In genomic region chr6:13614926-13615801, GRCh38 we compare ENCODE assay signal across 1 cellular context.
A peak's percentile ranks its signal among the peaks of the same experiment; 100 is the strongest.
TF ChIP-seq lines count a peak whose summit lies in the region.

Gene NOL7, plus strand, starts transcription at chr6:13615335. Its CDS starts 24 bp downstream, at chr6:13615359.

TF ChIP-seq in WTC11, 78 proteins besides CTCF, POLR2A, EP300 and RAD21 (continued from another document):
- TF ChIP-seq E2F4 (CRISPR knock-in tag; IDR thresholded peaks at IDR 0.05; ENCODE audit: borderline replicate concordance, low read depth) (no peak), USF2 (CRISPR knock-in tag; IDR thresholded peaks at IDR 0.05) (peak; percentile 87), NFYB (CRISPR knock-in tag; conservative IDR thresholded peaks at IDR 0.05; ENCODE audit: low read depth) (no peak), SOX15 (CRISPR knock-in tag; IDR thresholded peaks at IDR 0.05) (no peak), MLX (CRISPR knock-in tag; IDR thresholded peaks at IDR 0.05) (no peak), ZSCAN18 (CRISPR knock-in tag; IDR thresholded peaks at IDR 0.05) (no peak), CREM (CRISPR knock-in tag; IDR thresholded peaks at IDR 0.05) (peak; percentile 83; the same call in 1 of the 2 replicates), GRHL2 (CRISPR knock-in tag; IDR thresholded peaks at IDR 0.05; ENCODE audit: insufficient replicate concordance, severe bottlenecking) (no peak), ZNF219 (CRISPR knock-in tag; IDR thresholded peaks at IDR 0.05; ENCODE audit: borderline replicate concordance) (0 out of 2 replicates have a peak, but pooled peaks have one; percentile 20), CREB1 (CRISPR knock-in tag; IDR thresholded peaks at IDR 0.05) (peak; percentile 41; the same call in 1 of the 2 replicates), PRDM15 (CRISPR knock-in tag; IDR thresholded peaks at IDR 0.05) (no peak), ZNF532 (CRISPR knock-in tag; IDR thresholded peaks at IDR 0.05; ENCODE audit: borderline replicate concordance) (no peak), ZNF425 (CRISPR knock-in tag; conservative IDR thresholded peaks at IDR 0.05) (no peak), CDX4 (CRISPR knock-in tag; IDR thresholded peaks at IDR 0.05; ENCODE audit: borderline replicate concordance) (no peak), IRF2 (CRISPR knock-in tag; IDR thresholded peaks at IDR 0.05; ENCODE audit: borderline replicate concordance, low read depth) (no peak), ZNF317 (CRISPR knock-in tag; IDR thresholded peaks at IDR 0.05; ENCODE audit: borderline replicate concordance, low read depth) (no peak), ZBTB21 (CRISPR knock-in tag; IDR thresholded peaks at IDR 0.05; ENCODE audit: borderline replicate concordance) (no peak; the same call in 1 of the 2 replicates), FOXP1 (CRISPR knock-in tag; IDR thresholded peaks at IDR 0.05; ENCODE audit: borderline replicate concordance) (peak; percentile 92; the same call in 1 of the 2 replicates), EMX1 (CRISPR knock-in tag; IDR thresholded peaks at IDR 0.05) (no peak; the same call in 1 of the 2 replicates), ATF3 (CRISPR knock-in tag; conservative IDR thresholded peaks at IDR 0.05) (0 out of 2 replicates have a peak, but pooled peaks have one; percentile 36), ZNF232 (CRISPR knock-in tag; IDR thresholded peaks at IDR 0.05) (peak; percentile 73), ARID4B (CRISPR knock-in tag; IDR thresholded peaks at IDR 0.05; ENCODE audit: borderline replicate concordance) (peak; percentile 98; the same call in 1 of the 2 replicates), ELF4 (CRISPR knock-in tag; IDR thresholded peaks at IDR 0.05; ENCODE audit: low read depth) (no peak), MAX (CRISPR knock-in tag; IDR thresholded peaks at IDR 0.05) (peak; percentile 99)
